15 cellular contexts compared by ENCODE assay signal in genomic region chr5:157198277-157199058, GRCh38. TPM values are rescaled to one million over a fixed set of nuclear protein-coding genes. Genes with fewer than 3 reads are reported as not detected.
DNase-seq lines count a peak whose midpoint lies in the region; TF ChIP-seq lines count a peak whose summit lies in the region.
"Had no signal": no experiment of that assay in that cellular context is flagged by ENCODE, and none has a peak within 500 bp of the region (broad histone marks: within the 10 kb centered on the region; RNA-seq: fewer than 3 reads in every experiment).

No MANE protein-coding gene starts in this region.

- no TSS peak for BruUV-seq in PC-9 (replicated peaks; lab: Mats Ljungman, UMichigan)

- H3K9me3 ChIP-seq in PC-9 (ENCODE audit: insufficient read depth, low read depth): no peaks in the 10 kb centered on the region

- intact Hi-C loops in PC-9 (cut with micrococcal nuclease; ENCODE audit: unreplicated experiment): no loop called here

- H3K4me2 ChIP-seq in PC-9: no peak overlapping the region
- H3K4me2 ChIP-seq: neural progenitor cell had no signal

- peak; percentile 64 for DNase-seq in NK-92 treated with Interleukin-12 subunit alpha and Interleukin-12 subunit beta, amount 100 ng/mL, for 24 hours (lab: John Stamatoyannopoulos, UW)
- no peak for DNase-seq in NK-92 (lab: John Stamatoyannopoulos, UW; ENCODE audit: unreplicated experiment)
- peak; percentile 73 for DNase-seq in activated CD4-positive, alpha-beta T cell treated with anti-CD3 and anti-CD28 coated beads for 48 hours
- DNase-seq in activated naive CD8-positive, alpha-beta T cell treated with anti-CD3 and anti-CD28 coated beads, Interleukin-2, amount 50 U/mL, for 16 hours (ENCODE audit: low read depth, low spot score): peak; percentile 27
- DNase-seq in stimulated activated naive CD4-positive, alpha-beta T cell treated with Interleukin-2 at 50 U/mL for 16 hours (lab: John Stamatoyannopoulos, UW): peak; percentile 68
- DNase-seq in GDM1 (lab: John Stamatoyannopoulos, UW): no peak
- DNase-seq in LoVo (ENCODE audit: low spot score): no peak
- no peak for DNase-seq in PC-9
- DNase-seq: 8988T, amygdala, dorsolateral prefrontal cortex, PC-3 had no signal

- H3K9me2 ChIP-seq in PC-9 (ENCODE audit: insufficient read depth): no peaks in the 10 kb centered on the region

- H2AFZ ChIP-seq in PC-9: no peak overlapping the region
- H2AFZ ChIP-seq: neural progenitor cell had no signal

- H3F3A ChIP-seq in PC-9 (ENCODE audit: insufficient read depth, low read depth): no peaks in the 10 kb centered on the region

- H3K27me3 ChIP-seq in PC-9 (ENCODE audit: insufficient read depth, low read depth): peaks cover 47% of the 10 kb centered on the region; the same call in 1 of the 2 replicates

- CTCF ChIA-PET in PC-9 (lab: Charles Lee): no interaction called here

- H4K20me1 ChIP-seq in PC-9 (ENCODE audit: insufficient read depth): no peaks in the 10 kb centered on the region

- H3K4me3 ChIP-seq in PC-9: no peak overlapping the region
- H3K4me3 ChIP-seq: dorsolateral prefrontal cortex, neural progenitor cell had no signal

- POLR2A ChIA-PET in PC-9 (lab: Charles Lee; ENCODE audit: unreplicated experiment): no interaction called here

- no peaks in the 10 kb centered on the region for H3K36me3 ChIP-seq in PC-9 (ENCODE audit: low read depth)
- H3K36me3 ChIP-seq: neural progenitor cell had no signal

- no peak for TF ChIP-seq CTCF in PC-9 (conservative IDR thresholded peaks at IDR 0.05)

- no peak overlapping the region for H3K27ac ChIP-seq in PC-9
- H3K27ac ChIP-seq: dorsolateral prefrontal cortex, neural progenitor cell had no signal

- H3K4me1 ChIP-seq in PC-9 (replicated peaks; ENCODE audit: insufficient read depth): no peaks in the 10 kb centered on the region
- H3K4me1 ChIP-seq: neural progenitor cell had no signal

- H3K79me2 ChIP-seq in PC-9 (ENCODE audit: low read depth): no peaks in the 10 kb centered on the region

RNA-seq across cellular contexts. Expression of gene ITK, which starts 17.8 kb away (rescaled TPM):
- not detected in 2 replicates for total RNA-seq in PC-9 (2021)
- total RNA-seq: frontal cortex had no signal

RNA-seq across cellular contexts. Expression of gene GARIN3, which starts 32.4 kb away (rescaled TPM):
- total RNA-seq in PC-9 (2021): not detected in 2 replicates
- total RNA-seq: dorsolateral prefrontal cortex, frontal cortex, LHCN-M2, PC-3 had no signal

RNA-seq across cellular contexts. Expression of gene MED7, which starts 55.8 kb away (rescaled TPM):
- 9.4 and 11.8 TPM in 2 replicates for total RNA-seq in PC-9 (2021)

Comparison
In these comparisons a context has a peak if more than half of its experiments do, and no peak if none do; other contexts are left out.
1. DNase-seq: peak in NK-92 treated with Interleukin-12 subunit alpha and Interleukin-12 subunit beta, amount 100 ng/mL, for 24 hours (single experiment), activated CD4-positive, alpha-beta T cell treated with anti-CD3 and anti-CD28 coated beads for 48 hours (single experiment), activated naive CD8-positive, alpha-beta T cell treated with anti-CD3 and anti-CD28 coated beads, Interleukin-2, amount 50 U/mL, for 16 hours (single experiment) and stimulated activated naive CD4-positive, alpha-beta T cell treated with Interleukin-2 at 50 U/mL for 16 hours (single experiment); none in NK-92 (single experiment), GDM1 (single experiment), LoVo (single experiment) and PC-9 (0 of 2).